In the genomic region with DNA sequence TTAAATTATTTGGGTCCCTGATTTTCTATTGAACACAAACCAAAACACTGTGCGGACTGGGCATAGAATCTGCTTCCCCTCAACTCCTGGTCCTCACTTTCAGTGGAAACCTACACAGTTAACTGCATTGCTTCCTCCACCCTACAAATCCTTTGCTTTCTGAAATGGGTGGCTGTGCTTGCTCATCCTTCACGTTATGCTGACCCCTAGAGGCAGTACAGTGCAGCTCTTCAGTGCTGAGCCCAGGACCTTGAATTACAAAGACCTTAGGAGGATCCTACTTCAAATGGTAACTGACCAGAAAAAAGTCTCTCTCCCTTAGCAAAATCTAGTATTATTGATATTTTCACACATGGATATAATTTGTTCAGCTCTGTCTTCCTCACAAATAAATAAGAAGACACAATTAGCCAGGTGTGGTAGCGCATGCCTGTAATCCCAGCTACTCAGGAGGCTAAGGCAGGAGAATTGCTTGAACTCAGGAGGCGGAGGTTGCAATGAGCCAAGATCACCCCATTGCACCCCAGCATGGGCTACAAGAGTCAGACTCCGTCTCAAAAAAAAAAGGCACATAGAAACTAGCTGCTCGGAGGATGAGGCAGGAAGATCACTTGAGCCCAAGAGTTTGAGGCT, we compare ENCODE assay signal across 8 cellular contexts.
DNase-seq lines count a peak whose midpoint lies in the region; ATAC-seq, FAIRE-seq and TF ChIP-seq lines count a peak whose summit lies in the region.

No MANE protein-coding gene starts in this region.

- peaks cover 6% of the 10 kb centered on the region for H3K36me3 Mint-ChIP-seq in nephron (ENCODE audit: low read depth)

- H3K27ac Mint-ChIP-seq in nephron: no peak overlapping the region

- peaks cover 2% of the 10 kb centered on the region for H3K27me3 Mint-ChIP-seq in nephron (ENCODE audit: low read depth)

- H3K4me1 Mint-ChIP-seq in nephron: no peaks in the 10 kb centered on the region

- peak; percentile 79 for ATAC-seq in HG02938 (IDR thresholded peaks at IDR 0.05; ENCODE audit: unreplicated experiment)

- H3K9me3 Mint-ChIP-seq in nephron: no peaks in the 10 kb centered on the region

- TF ChIP-seq CTCF in AG10803 (conservative IDR thresholded peaks at IDR 0.05; ENCODE audit: low read length): peak; percentile 97
- TF ChIP-seq CTCF in nephron (IDR thresholded peaks at IDR 0.05; ENCODE audit: unreplicated experiment in 3 of 3): peak; percentile 83 to 86 (median 84)

- FAIRE-seq in GM18507 (lab: Jason Lieb, UNC): peak; percentile 67

- H3K4me3 Mint-ChIP-seq in nephron: no peak overlapping the region

- DNase-seq in AG10803 (ENCODE audit: low read depth) (peak; percentile 70), GM18507 (ENCODE audit: extremely low spot score, insufficient read length, low read depth) (peak; percentile 14), NCI-H2107 (lab: John Stamatoyannopoulos, UW) (peak; percentile 18), UCSD-AML1 (lab: John Stamatoyannopoulos, UW; ENCODE audit: unreplicated experiment) (peak; percentile 15), fibroblast of gingiva (ENCODE audit: low read depth) (peak; percentile 62)
- no peak for DNase-seq in activated CD4-positive, CD25-positive, alpha-beta regulatory T cell treated with anti-CD3 and anti-CD28 coated beads, Interleukin-2, amount 50 U/mL, for 72 hours

- H3K4me3 ChIP-seq in AG10803 (ENCODE audit: low read length): no peak overlapping the region
